1 cellular context compared by ENCODE assay signal in genomic region chr5:54709096-54709495, GRCh38.
TF ChIP-seq lines count a peak whose summit lies in the region.

No MANE protein-coding gene starts in this region.

TF ChIP-seq in IMR-90, 13 proteins besides CTCF, POLR2A, EP300 and RAD21 (continued from another document):
- no peak for TF ChIP-seq NFE2L2 (IDR thresholded peaks at IDR 0.05; ENCODE audit: low read depth, low read length)
- no peak for TF ChIP-seq FOS (IDR thresholded peaks at IDR 0.05; ENCODE audit: low read depth, low read length)
- no peak for TF ChIP-seq BHLHE40 (IDR thresholded peaks at IDR 0.05; ENCODE audit: low read depth, low read length)
- TF ChIP-seq RCOR1 (IDR thresholded peaks at IDR 0.05; ENCODE audit: insufficient replicate concordance, low read length), result no peak
- no peak for TF ChIP-seq MAFK (IDR thresholded peaks at IDR 0.05; ENCODE audit: low read depth, low read length)
- no peak for TF ChIP-seq SMC3 (IDR thresholded peaks at IDR 0.05; ENCODE audit: low read depth, low read length)
- no peak for TF ChIP-seq MXI1 (IDR thresholded peaks at IDR 0.05; ENCODE audit: borderline replicate concordance, low read depth, low read length)
- no peak for TF ChIP-seq RFX5 (IDR thresholded peaks at IDR 0.05; ENCODE audit: low read depth, low read length)
- no peak for TF ChIP-seq CHD1 (IDR thresholded peaks at IDR 0.05; ENCODE audit: low read depth, low read length)
- no peak for TF ChIP-seq ELK1 (IDR thresholded peaks at IDR 0.05; ENCODE audit: borderline replicate concordance, low read depth, low read length)
- TF ChIP-seq CEBPB (IDR thresholded peaks at IDR 0.05; ENCODE audit: low read depth, low read length), result no peak
